14 cellular contexts compared by ENCODE assay signal in genomic region chr3:194631696-194632095, GRCh38. TPM values are rescaled to one million over a fixed set of nuclear protein-coding genes. Genes with fewer than 3 reads are reported as not detected.
DNase-seq lines count a peak whose midpoint lies in the region; ATAC-seq and TF ChIP-seq lines count a peak whose summit lies in the region.
"Had no signal": no experiment of that assay in that cellular context is flagged by ENCODE, and none has a peak within 500 bp of the region (broad histone marks: within the 10 kb centered on the region; RNA-seq: fewer than 3 reads in every experiment).

No MANE protein-coding gene starts in this region.

- H3K27me3 ChIP-seq in right atrium auricular region (no peaks in the 10 kb centered on the region), SU-DHL-6 (ENCODE audit: low read length) (no peaks in the 10 kb centered on the region), Peyer's patch (no peaks in the 10 kb centered on the region)
- H3K27me3 ChIP-seq: dorsolateral prefrontal cortex, gastrocnemius medialis, SJCRH30 had no signal

- H3K9ac ChIP-seq in SU-DHL-6 (ENCODE audit: low read length): no peak overlapping the region

- no peak for TF ChIP-seq POLR2A in Peyer's patch (IDR thresholded peaks at IDR 0.05)

- no peaks in the 10 kb centered on the region for H3F3A ChIP-seq in SU-DHL-6 (ENCODE audit: insufficient read depth)

- peaks cover 16% of the 10 kb centered on the region; the same call in 1 of the 2 replicates for H3K79me2 ChIP-seq in SU-DHL-6 (ENCODE audit: insufficient read depth, low read length)

- no peaks in the 10 kb centered on the region for H3K9me3 ChIP-seq in right atrium auricular region
- no peaks in the 10 kb centered on the region for H3K9me3 ChIP-seq in SU-DHL-6 (ENCODE audit: insufficient read depth, low read length)
- H3K9me3 ChIP-seq in Peyer's patch: no peaks in the 10 kb centered on the region
- H3K9me3 ChIP-seq: gastrocnemius medialis had no signal

- peaks cover 0 to 13% of the 10 kb centered on the region in 2 donors for H3K4me1 ChIP-seq in right atrium auricular region
- H3K4me1 ChIP-seq in Peyer's patch: no peaks in the 10 kb centered on the region
- H3K4me1 ChIP-seq: gastrocnemius medialis, SJCRH30 had no signal

- H4K20me1 ChIP-seq in SU-DHL-6 (ENCODE audit: low read depth, low read length): no peaks in the 10 kb centered on the region

- H3K4me2 ChIP-seq in SU-DHL-6 (ENCODE audit: low read depth, low read length, poor library complexity, severe bottlenecking): peak overlapping the region; percentile 76

- H3K36me3 ChIP-seq in right atrium auricular region (peaks cover 6% of the 10 kb centered on the region), SU-DHL-6 (ENCODE audit: low read length) (peaks cover 8% of the 10 kb centered on the region), Peyer's patch (peaks cover 0 to 11% (median 0%) of the 10 kb centered on the region in 3 donors)
- H3K36me3 ChIP-seq: gastrocnemius medialis had no signal

- H3K27ac ChIP-seq in right atrium auricular region (no peak overlapping the region), SU-DHL-6 (ENCODE audit: low read depth, low read length) (no peak overlapping the region), Peyer's patch (no peak overlapping the region)
- H3K27ac ChIP-seq: SJCRH30 had no signal

- no peaks in the 10 kb centered on the region for H3K9me2 ChIP-seq in SU-DHL-6 (replicated peaks; ENCODE audit: insufficient read depth, low read length)

- DNase-seq in cardiac septum (ENCODE audit: low spot score) (peak; percentile 70), right atrium auricular region (ENCODE audit: low spot score) (no peak), lung microvascular endothelial cell (ENCODE audit: low read depth in 2 of 2) (peak; percentile 18 to 24), Peyer's patch (no peak), COLO668 (lab: John Stamatoyannopoulos, UW; ENCODE audit: unreplicated experiment) (no peak)
- DNase-seq: activated CD4-positive, CD25-positive, alpha-beta regulatory T cell; dorsolateral prefrontal cortex; gastrocnemius medialis; NCI-H1417; NCI-H526 treated with DMSO at 0.1 percent for 48 hours; substantia nigra had no signal

- intact Hi-C loops in cardiac septum (cut with DNase I): no loop called here

- H3K4me3 ChIP-seq in right atrium auricular region: no peak overlapping the region
- no peak overlapping the region for H3K4me3 ChIP-seq in SU-DHL-6 (ENCODE audit: insufficient read depth, low read length, poor library complexity, severe bottlenecking)
- H3K4me3 ChIP-seq in Peyer's patch: no peak overlapping the region

- ATAC-seq in HG03095 (IDR thresholded peaks at IDR 0.05; ENCODE audit: unreplicated experiment): no peak
- ATAC-seq: gastrocnemius medialis had no signal

- no peak overlapping the region for H2AFZ ChIP-seq in SU-DHL-6 (ENCODE audit: low read depth, low read length, severe bottlenecking)

- TF ChIP-seq CTCF in right atrium auricular region (IDR thresholded peaks at IDR 0.05): no peak
- TF ChIP-seq CTCF in SU-DHL-6 (IDR thresholded peaks at IDR 0.05; ENCODE audit: insufficient read depth, low read length, poor library complexity, severe bottlenecking): no peak
- TF ChIP-seq CTCF in Peyer's patch (IDR thresholded peaks at IDR 0.05): no peak

RNA-seq across cellular contexts. Expression of gene TMEM44, which starts 1.5 kb away (rescaled TPM):
- total RNA-seq in cardiac septum (5.7 TPM), right atrium auricular region (1 to 10 TPM; 5.9 to 6.4 TPM), lung microvascular endothelial cell (27.5 and 48.6 TPM in 2 replicates), Peyer's patch (10 to 100 TPM in 3 of 4 donors, 1 to 10 TPM in 1; 7.7 to 51.2 (median 23.5) TPM)

RNA-seq across cellular contexts. Expression of gene LSG1, which starts 40.3 kb away (rescaled TPM):
- total RNA-seq in cardiac septum (21.3 TPM), right atrium auricular region (10 to 100 TPM; 15.1 to 20.5 TPM), lung microvascular endothelial cell (48.6 and 54.6 TPM in 2 replicates), Peyer's patch (100 to 1,000 TPM in 1 of 4 donors, 10 to 100 TPM in 3; 42.9 to 120 (median 81.9) TPM)

RNA-seq across cellular contexts. Expression of gene FAM43A, which starts 54.0 kb away (rescaled TPM):
- 33.9 TPM for total RNA-seq in cardiac septum
- 10 to 100 TPM; 10.9 to 12.5 TPM for total RNA-seq in right atrium auricular region
- total RNA-seq in lung microvascular endothelial cell: 93.1 and 227 TPM in 2 replicates
- total RNA-seq in Peyer's patch: 10 to 100 TPM in 1 of 4 donors, 1 to 10 TPM in 3; 4.1 to 27.5 (median 8.9) TPM

Comparison
In these comparisons a context has a peak if more than half of its experiments do, and no peak if none do; other contexts are left out.
1. DNase-seq: peak in cardiac septum (single experiment) and lung microvascular endothelial cell (2 of 2); none in right atrium auricular region (single experiment), Peyer's patch (0 of 3) and COLO668 (single experiment).